ENCODE assay signal across 1 cellular context in the genomic region with DNA sequence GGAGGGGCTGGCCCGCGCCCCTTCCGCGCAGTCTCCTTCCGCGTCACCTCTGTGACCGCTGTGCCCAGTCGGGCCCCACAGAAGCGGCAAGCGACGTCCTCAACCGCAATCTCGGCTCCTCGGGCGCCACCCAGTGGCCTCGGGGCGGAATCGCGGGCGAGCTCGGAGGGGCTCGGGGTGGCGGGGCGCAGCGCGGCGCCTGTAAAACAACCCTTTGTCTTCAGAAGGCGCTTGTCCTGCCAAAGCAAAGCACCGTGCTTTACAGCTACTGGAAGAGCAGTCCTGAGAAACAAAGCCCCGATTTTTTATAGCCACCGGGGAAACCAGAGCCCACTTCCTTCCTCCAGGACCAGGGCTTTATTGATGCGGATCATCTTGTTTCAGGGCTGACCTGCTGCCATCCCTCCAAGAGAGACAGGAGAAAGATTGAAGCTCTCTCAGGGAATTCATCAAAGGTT.
TF ChIP-seq lines count a peak whose summit lies in the region.

No MANE protein-coding gene starts in this region.

TF ChIP-seq in HepG2, 621 proteins besides CTCF, POLR2A, EP300 and RAD21 (continued from another document and continues in another):
- TF ChIP-seq TBX2 (CRISPR knock-in tag; IDR thresholded peaks at IDR 0.05; ENCODE audit: borderline replicate concordance) (peak; percentile 35; the same call in 1 of the 2 replicates), CBX5 (CRISPR knock-in tag; IDR thresholded peaks at IDR 0.05; ENCODE audit: borderline replicate concordance) (peak; percentile 71; the same call in 1 of the 2 replicates), ERF (CRISPR knock-in tag; IDR thresholded peaks at IDR 0.05) (0 out of 2 replicates have a peak, but pooled peaks have one; percentile 25), ESRRA (CRISPR knock-in tag; IDR thresholded peaks at IDR 0.05; ENCODE audit: low read depth) (0 out of 2 replicates have a peak, but pooled peaks have one; percentile 63), CCDC6 (CRISPR knock-in tag; IDR thresholded peaks at IDR 0.05) (0 out of 2 replicates have a peak, but pooled peaks have one; percentile 53), ZNF891 (CRISPR knock-in tag; IDR thresholded peaks at IDR 0.05) (0 out of 2 replicates have a peak, but pooled peaks have one; percentile 49), MEF2D (CRISPR knock-in tag; IDR thresholded peaks at IDR 0.05) (no peak), NFE2 (CRISPR knock-in tag; IDR thresholded peaks at IDR 0.05) (no peak), ZNF768 (CRISPR knock-in tag; IDR thresholded peaks at IDR 0.05) (peak; percentile 64; the same call in 1 of the 2 replicates), SUZ12 (IDR thresholded peaks at IDR 0.05; ENCODE audit: low read depth, low read length) (0 out of 2 replicates have a peak, but pooled peaks have one; percentile 5), RBM39 (IDR thresholded peaks at IDR 0.05; ENCODE audit: low read depth, low read length, poor library complexity, severe bottlenecking) (peak; percentile 66), RNF2 (conservative IDR thresholded peaks at IDR 0.05; ENCODE audit: low read depth) (peak; percentile 78), ARID5B (CRISPR knock-in tag; IDR thresholded peaks at IDR 0.05) (peak; percentile 64), FOXA3 (CRISPR knock-in tag; IDR thresholded peaks at IDR 0.05) (peak; percentile 64; the same call in 1 of the 2 replicates), ZFY (CRISPR knock-in tag; IDR thresholded peaks at IDR 0.05) (no peak), DRAP1 (CRISPR knock-in tag; IDR thresholded peaks at IDR 0.05) (0 out of 2 replicates have a peak, but pooled peaks have one; percentile 25), RARA (CRISPR knock-in tag; IDR thresholded peaks at IDR 0.05) (peak; percentile 25; the same call in 1 of the 2 replicates), MIXL1 (CRISPR knock-in tag; IDR thresholded peaks at IDR 0.05) (0 out of 2 replicates have a peak, but pooled peaks have one; percentile 42), STAG1 (CRISPR knock-in tag; IDR thresholded peaks at IDR 0.05) (peak; percentile 91), CBX2 (IDR thresholded peaks at IDR 0.05; ENCODE audit: low read depth, low read length) (no peak), CBX2 (CRISPR knock-in tag; IDR thresholded peaks at IDR 0.05; ENCODE audit: low read depth) (peak; percentile 51; the same call in 1 of the 2 replicates), ZNF772 (CRISPR knock-in tag; IDR thresholded peaks at IDR 0.05) (0 out of 2 replicates have a peak, but pooled peaks have one; percentile 34), YY1 (IDR thresholded peaks at IDR 0.05; ENCODE audit: insufficient read depth, insufficient replicate concordance, low read depth, low read length) (peak; percentile 57), KDM2A (CRISPR knock-in tag; IDR thresholded peaks at IDR 0.05; ENCODE audit: borderline replicate concordance, low read depth) (peak; percentile 92; the same call in 1 of the 2 replicates), NR2F2 (IDR thresholded peaks at IDR 0.05; ENCODE audit: borderline replicate concordance, low read depth) (0 out of 2 replicates have a peak, but pooled peaks have one; percentile 21), NR2F1 (CRISPR knock-in tag; IDR thresholded peaks at IDR 0.05) (peak in 1 of 2 experiments; percentile 39; a peak in 1 of 4 replicates), NFAT5 (CRISPR knock-in tag; IDR thresholded peaks at IDR 0.05) (no peak), DNMT1 (CRISPR knock-in tag; IDR thresholded peaks at IDR 0.05) (peak; percentile 75; the same call in 1 of the 2 replicates), ZNF251 (CRISPR knock-in tag; IDR thresholded peaks at IDR 0.05) (no peak), GATAD2A (CRISPR knock-in tag; IDR thresholded peaks at IDR 0.05) (peak; percentile 66), ZNF12 (CRISPR knock-in tag; IDR thresholded peaks at IDR 0.05) (peak; percentile 47; the same call in 1 of the 2 replicates), ZNF501 (CRISPR knock-in tag; IDR thresholded peaks at IDR 0.05) (peak; percentile 69; the same call in 1 of the 2 replicates), HDAC1 (CRISPR knock-in tag; IDR thresholded peaks at IDR 0.05) (0 out of 2 replicates have a peak, but pooled peaks have one; percentile 23), ZNF614 (CRISPR knock-in tag; IDR thresholded peaks at IDR 0.05; ENCODE audit: borderline replicate concordance) (0 out of 2 replicates have a peak, but pooled peaks have one; percentile 29), HIVEP1 (CRISPR knock-in tag; IDR thresholded peaks at IDR 0.05) (0 out of 2 replicates have a peak, but pooled peaks have one; percentile 47), SMC3 (IDR thresholded peaks at IDR 0.05; ENCODE audit: low read length) (peak; percentile 22; the same call in 1 of the 2 replicates), POGZ (CRISPR knock-in tag; IDR thresholded peaks at IDR 0.05) (peak; percentile 70), FOSL2 (CRISPR knock-in tag; IDR thresholded peaks at IDR 0.05) (peak; percentile 37), THAP11 (CRISPR knock-in tag; IDR thresholded peaks at IDR 0.05) (peak; percentile 34; the same call in 1 of the 2 replicates)
- TF ChIP-seq, protein P1, sequence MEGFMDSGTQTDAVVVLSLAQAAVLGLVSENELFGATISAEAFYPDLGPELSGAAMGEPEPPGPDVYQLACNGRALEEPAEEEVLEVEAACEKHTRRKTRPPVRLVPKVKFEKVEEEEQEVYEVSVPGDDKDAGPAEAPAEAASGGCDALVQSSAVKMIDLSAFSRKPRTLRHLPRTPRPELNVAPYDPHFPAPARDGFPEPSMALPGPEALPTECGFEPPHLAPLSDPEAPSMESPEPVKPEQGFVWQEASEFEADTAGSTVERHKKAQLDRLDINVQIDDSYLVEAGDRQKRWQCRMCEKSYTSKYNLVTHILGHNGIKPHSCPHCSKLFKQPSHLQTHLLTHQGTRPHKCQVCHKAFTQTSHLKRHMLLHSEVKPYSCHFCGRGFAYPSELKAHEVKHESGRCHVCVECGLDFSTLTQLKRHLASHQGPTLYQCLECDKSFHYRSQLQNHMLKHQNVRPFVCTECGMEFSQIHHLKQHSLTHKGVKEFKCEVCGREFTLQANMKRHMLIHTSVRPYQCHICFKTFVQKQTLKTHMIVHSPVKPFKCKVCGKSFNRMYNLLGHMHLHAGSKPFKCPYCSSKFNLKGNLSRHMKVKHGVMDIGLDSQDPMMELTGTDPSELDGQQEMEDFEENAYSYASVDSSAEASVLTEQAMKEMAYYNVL (CRISPR knock-in tag; IDR thresholded peaks at IDR 0.05; ENCODE audit: borderline replicate concordance), result peak; percentile 38; the same call in 1 of the 2 replicates
- TF ChIP-seq, protein P2, sequence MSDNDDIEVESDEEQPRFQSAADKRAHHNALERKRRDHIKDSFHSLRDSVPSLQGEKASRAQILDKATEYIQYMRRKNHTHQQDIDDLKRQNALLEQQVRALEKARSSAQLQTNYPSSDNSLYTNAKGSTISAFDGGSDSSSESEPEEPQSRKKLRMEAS (IDR thresholded peaks at IDR 0.05), result 0 out of 2 replicates have a peak, but pooled peaks have one; percentile 14
- TF ChIP-seq, protein P3, sequence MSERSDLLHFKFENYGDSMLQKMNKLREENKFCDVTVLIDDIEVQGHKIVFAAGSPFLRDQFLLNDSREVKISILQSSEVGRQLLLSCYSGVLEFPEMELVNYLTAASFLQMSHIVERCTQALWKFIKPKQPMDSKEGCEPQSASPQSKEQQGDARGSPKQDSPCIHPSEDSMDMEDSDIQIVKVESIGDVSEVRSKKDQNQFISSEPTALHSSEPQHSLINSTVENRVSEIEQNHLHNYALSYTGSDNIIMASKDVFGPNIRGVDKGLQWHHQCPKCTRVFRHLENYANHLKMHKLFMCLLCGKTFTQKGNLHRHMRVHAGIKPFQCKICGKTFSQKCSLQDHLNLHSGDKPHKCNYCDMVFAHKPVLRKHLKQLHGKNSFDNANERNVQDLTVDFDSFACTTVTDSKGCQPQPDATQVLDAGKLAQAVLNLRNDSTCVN (CRISPR knock-in tag; IDR thresholded peaks at IDR 0.05; ENCODE audit: borderline replicate concordance), result 0 out of 2 replicates have a peak, but pooled peaks have one; percentile 36
- TF ChIP-seq, protein P4, sequence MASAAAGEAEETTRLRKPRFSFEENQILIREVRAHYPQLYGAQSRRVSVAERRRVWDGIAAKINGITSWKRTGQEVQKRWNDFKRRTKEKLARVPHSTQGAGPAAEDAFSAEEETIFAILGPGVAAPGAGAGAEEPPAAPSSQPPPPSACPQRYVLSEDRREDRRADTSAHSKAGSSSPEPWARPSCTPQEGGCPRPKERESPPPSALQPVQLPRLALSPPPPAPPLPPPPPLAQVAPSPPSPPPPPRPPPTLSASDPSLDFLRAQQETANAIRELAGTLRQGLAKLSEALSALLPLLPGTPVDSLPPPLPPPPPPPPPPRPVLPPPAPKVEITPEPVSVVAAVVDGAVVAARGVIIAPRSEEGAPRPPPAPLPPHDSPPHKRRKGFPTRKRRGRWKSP (CRISPR knock-in tag; IDR thresholded peaks at IDR 0.05), result 0 out of 2 replicates have a peak, but pooled peaks have one; percentile 26
- TF ChIP-seq, protein P5, sequence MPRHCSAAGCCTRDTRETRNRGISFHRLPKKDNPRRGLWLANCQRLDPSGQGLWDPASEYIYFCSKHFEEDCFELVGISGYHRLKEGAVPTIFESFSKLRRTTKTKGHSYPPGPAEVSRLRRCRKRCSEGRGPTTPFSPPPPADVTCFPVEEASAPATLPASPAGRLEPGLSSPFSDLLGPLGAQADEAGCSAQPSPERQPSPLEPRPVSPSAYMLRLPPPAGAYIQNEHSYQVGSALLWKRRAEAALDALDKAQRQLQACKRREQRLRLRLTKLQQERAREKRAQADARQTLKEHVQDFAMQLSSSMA (CRISPR knock-in tag; IDR thresholded peaks at IDR 0.05), result no peak
